Comparison of ENCODE assay signal across 33 cellular contexts in the genomic region with DNA sequence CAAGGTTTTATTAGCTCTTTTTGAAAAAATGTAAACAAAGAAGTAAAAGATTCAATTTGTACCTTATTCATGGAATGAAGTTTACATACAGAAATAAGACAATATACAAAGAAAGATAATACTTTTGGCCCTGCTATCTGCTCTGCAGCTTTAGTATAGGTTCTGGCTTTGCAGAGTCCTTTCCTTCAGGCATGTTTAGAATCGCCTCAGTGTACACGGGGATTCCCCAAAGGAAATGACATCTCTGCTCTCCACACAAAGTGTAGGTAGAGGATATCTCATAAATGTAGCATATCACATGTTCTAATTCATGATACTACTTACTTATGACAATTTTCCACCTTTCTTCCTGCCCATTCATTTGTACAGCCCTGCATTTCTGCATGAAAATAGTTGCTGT.
DNase-seq lines count a peak whose midpoint lies in the region; ATAC-seq and TF ChIP-seq lines count a peak whose summit lies in the region.
"Had no signal": no experiment of that assay in that cellular context is flagged by ENCODE, and none has a peak within 500 bp of the region (broad histone marks: within the 10 kb centered on the region; RNA-seq: fewer than 3 reads in every experiment).

No MANE protein-coding gene starts in this region.

- H3K4me1 Mint-ChIP-seq in Caco-2 (ENCODE audit: low read depth, unreplicated experiment), result no peaks in the 10 kb centered on the region
- H3K4me1 Mint-ChIP-seq: activated naive CD4-positive, alpha-beta T cell treated with anti-CD3 and anti-CD28 coated beads, Interleukin-2, amount 10 ng/mL, durations not matched to agents 7 days and 5 days; memory B cell; neural crest cell had no signal

- H3K36me3 Mint-ChIP-seq in Caco-2 (ENCODE audit: insufficient read depth, unreplicated experiment), result no peaks in the 10 kb centered on the region
- H3K36me3 Mint-ChIP-seq: activated naive CD4-positive, alpha-beta T cell treated with anti-CD3 and anti-CD28 coated beads, Interleukin-2, amount 10 ng/mL, durations not matched to agents 7 days and 5 days; memory B cell had no signal

- no peak overlapping the region for H2AFZ ChIP-seq in PC-3 (ENCODE audit: low read length)

- H3F3A ChIP-seq in PC-3 (ENCODE audit: low read length, unreplicated experiment), result no peaks in the 10 kb centered on the region

- TF ChIP-seq CTCF in PC-3 (conservative IDR thresholded peaks at IDR 0.05; ENCODE audit: low read depth, low read length) (no peak), Caco-2 (IDR thresholded peaks at IDR 0.05; ENCODE audit: insufficient read depth in 1 of 2, low read depth in 1 of 2, low read length in 1 of 2, severe bottlenecking in 1 of 2, unreplicated experiment in 1 of 2) (no peak), foreskin fibroblast (IDR thresholded peaks at IDR 0.05; ENCODE audit: low read depth, low read length) (no peak)

- H3K9ac ChIP-seq in PC-3 (ENCODE audit: low read length), result no peak overlapping the region

- H3K9me2 ChIP-seq in PC-3 (replicated peaks; ENCODE audit: low read length), result no peaks in the 10 kb centered on the region

- intact Hi-C loops in PC-3 (cut with micrococcal nuclease) (no loop called here), Caco-2 (cut with micrococcal nuclease; ENCODE audit: unreplicated experiment) (no loop called here)

- no peaks in the 10 kb centered on the region for H3K9me3 Mint-ChIP-seq in Caco-2 (ENCODE audit: unreplicated experiment)
- H3K9me3 Mint-ChIP-seq: activated naive CD4-positive, alpha-beta T cell treated with anti-CD3 and anti-CD28 coated beads, Interleukin-2, amount 10 ng/mL, durations not matched to agents 7 days and 5 days; activated T-helper 1 cell treated with anti-CD3 and anti-CD28 coated beads, Interleukin-12 subunit alpha, Interleukin-12 subunit beta, Interleukin-2, Interleukin-4 antibody, amounts not matched to agents 30 ng/mL and 10 ng/mL and 1 ng/mL, durations not matched to agents 14 hours and 24 hours and 36 hours; neural crest cell had no signal

- H3K4me3 Mint-ChIP-seq in Caco-2 (ENCODE audit: unreplicated experiment), result no peak overlapping the region
- H3K4me3 Mint-ChIP-seq: activated naive CD4-positive, alpha-beta T cell treated with anti-CD3 and anti-CD28 coated beads, Interleukin-2, amount 10 ng/mL, durations not matched to agents 7 days and 5 days; activated T-helper 1 cell treated with anti-CD3 and anti-CD28 coated beads, Interleukin-12 subunit alpha, Interleukin-12 subunit beta, Interleukin-2, Interleukin-4 antibody, amounts not matched to agents 30 ng/mL and 10 ng/mL and 1 ng/mL, durations not matched to agents 14 hours and 24 hours and 36 hours; memory B cell; neural crest cell had no signal

- POLR2A ChIA-PET in PC-3 (lab: Charles Lee; ENCODE audit: unreplicated experiment), result no interaction called here
- POLR2A ChIA-PET in Caco-2 (lab: Charles Lee), result no interaction called here

- ATAC-seq in GM18868 (IDR thresholded peaks at IDR 0.05; ENCODE audit: unreplicated experiment) (peak; percentile 75), HG02610 (IDR thresholded peaks at IDR 0.05; ENCODE audit: unreplicated experiment) (peak; percentile 86), PC-3 (no peak), GM21526 (IDR thresholded peaks at IDR 0.05; ENCODE audit: low FRiP score, unreplicated experiment) (no peak)
- ATAC-seq: activated CD4-positive, CD25-positive, alpha-beta regulatory T cell treated with anti-CD3 and anti-CD28 coated beads, Interleukin-2, amount 50 U/mL, for 24 hours; left cardiac atrium; pancreas; stimulated activated naive CD8-positive, alpha-beta T cell treated with anti-CD3 and anti-CD28 coated beads, Interleukin-15, Interleukin-2, amounts not matched to agents 100 U/mL and 50 U/mL, for 24 hours had no signal

- H3K27ac Mint-ChIP-seq in Caco-2 (ENCODE audit: unreplicated experiment), result no peak overlapping the region
- H3K27ac Mint-ChIP-seq: activated naive CD4-positive, alpha-beta T cell treated with anti-CD3 and anti-CD28 coated beads, Interleukin-2, amount 10 ng/mL, durations not matched to agents 7 days and 5 days; activated T-helper 1 cell treated with anti-CD3 and anti-CD28 coated beads, Interleukin-12 subunit alpha, Interleukin-12 subunit beta, Interleukin-2, Interleukin-4 antibody, amounts not matched to agents 30 ng/mL and 10 ng/mL and 1 ng/mL, durations not matched to agents 14 hours and 24 hours and 36 hours; memory B cell had no signal

- H4K20me1 ChIP-seq in PC-3 (ENCODE audit: low read length), result no peaks in the 10 kb centered on the region

- CTCF ChIA-PET in PC-3 (lab: Charles Lee), result no interaction called here
- CTCF ChIA-PET in Caco-2 (lab: Charles Lee), result no interaction called here

- H3K27ac ChIP-seq in PC-3 (ENCODE audit: low read length), result no peak overlapping the region
- H3K27ac ChIP-seq: brain microvascular endothelial cell, pancreas, SK-N-MC, skin epidermis, thoracic aorta, vagina had no signal

- H3K27me3 Mint-ChIP-seq in Caco-2 (ENCODE audit: insufficient read depth, unreplicated experiment), result no peaks in the 10 kb centered on the region
- H3K27me3 Mint-ChIP-seq: activated naive CD4-positive, alpha-beta T cell treated with anti-CD3 and anti-CD28 coated beads, Interleukin-2, amount 10 ng/mL, durations not matched to agents 7 days and 5 days; memory B cell had no signal

- no peaks in the 10 kb centered on the region for H3K79me2 ChIP-seq in PC-3 (ENCODE audit: low read length)

- H3K4me1 ChIP-seq in PC-3 (ENCODE audit: insufficient read depth, low read length), result no peaks in the 10 kb centered on the region
- H3K4me1 ChIP-seq in Caco-2, result no peaks in the 10 kb centered on the region
- H3K4me1 ChIP-seq: pancreas, vagina had no signal

- no peak overlapping the region for H3K4me2 ChIP-seq in PC-3 (ENCODE audit: low read length)

- H3K4me3 ChIP-seq in PC-3 (ENCODE audit: low read length), result no peak overlapping the region
- no peak overlapping the region for H3K4me3 ChIP-seq in Caco-2 (ENCODE audit: low read depth, low read length)
- H3K4me3 ChIP-seq in foreskin fibroblast (ENCODE audit: low read depth in 1 of 2, low read length in 2 of 2), result no peak overlapping the region
- H3K4me3 ChIP-seq: pancreas, SK-N-MC, skin epidermis, thoracic aorta, vagina had no signal

- no peaks in the 10 kb centered on the region for H3K27me3 ChIP-seq in PC-3 (ENCODE audit: low read length)
- no peaks in the 10 kb centered on the region for H3K27me3 ChIP-seq in Caco-2 (replicated peaks; ENCODE audit: control insufficient read depth, insufficient read depth, low read length)
- H3K27me3 ChIP-seq: brain microvascular endothelial cell, pancreas, vagina had no signal

- H3K9me3 ChIP-seq in PC-3 (ENCODE audit: low read length) (no peaks in the 10 kb centered on the region), Caco-2 (no peaks in the 10 kb centered on the region)
- H3K9me3 ChIP-seq: pancreas, thoracic aorta, vagina had no signal

- H3K36me3 ChIP-seq in PC-3 (ENCODE audit: low read depth, low read length) (no peaks in the 10 kb centered on the region), Caco-2 (ENCODE audit: control insufficient read depth, insufficient read depth, low read length) (no peaks in the 10 kb centered on the region)
- H3K36me3 ChIP-seq: brain microvascular endothelial cell, pancreas, thoracic aorta, vagina had no signal

- no TSS peak for BruUV-seq in PC-3 (replicated peaks; lab: Mats Ljungman, UMichigan)
- no TSS peak for BruUV-seq in Caco-2 (replicated peaks; lab: Mats Ljungman, UMichigan)

- peak; percentile 12 for DNase-seq in PC-3
- DNase-seq in glomerular visceral epithelial cell (ENCODE audit: extremely low spot score), result peak; percentile 13
- no peak for DNase-seq in Caco-2
- no peak for DNase-seq in foreskin fibroblast
- no peak for DNase-seq in activated CD8-positive, alpha-beta memory T cell treated with anti-CD3 and anti-CD28 coated beads for 24 hours
- DNase-seq: activated CD4-positive, alpha-beta T cell treated with anti-CD3 and anti-CD28 coated beads, Interleukin-2, amount 50 U/mL, for 48 hours; activated CD8-positive, alpha-beta memory T cell treated with anti-CD3 and anti-CD28 coated beads, Interleukin-2, amount 50 U/mL, for 4 hours; activated naive CD4-positive, alpha-beta T cell treated with anti-CD3 and anti-CD28 coated beads, Interleukin-2, amount 10 ng/mL, durations not matched to agents 7 days and 5 days; brain microvascular endothelial cell; C1 segment of cervical spinal cord; COR-L47; effector CD4-positive, alpha-beta T cell; GOT3; left cardiac atrium; NCI-H1105 treated with DMSO at 0.1 percent for 48 hours; NCI-H2029; NCI-H226; NCI-H748 treated with DMSO at 0.1 percent for 48 hours; pancreas; retina; RPMI8226; stimulated activated naive CD8-positive, alpha-beta T cell treated with anti-CD3 and anti-CD28 coated beads, Interleukin-15, Interleukin-2, amounts not matched to agents 100 U/mL and 50 U/mL, for 24 hours had no signal

Comparison
In these comparisons a context has a peak if more than half of its experiments do, and no peak if none do; other contexts are left out.
1. ATAC-seq: peak in GM18868 (single experiment) and HG02610 (single experiment); none in PC-3 (single experiment) and GM21526 (single experiment).
2. DNase-seq: peak in PC-3 (single experiment) and glomerular visceral epithelial cell (single experiment); none in Caco-2 (0 of 2), foreskin fibroblast (0 of 2) and activated CD8-positive, alpha-beta memory T cell treated with anti-CD3 and anti-CD28 coated beads for 24 hours (single experiment).